Comparison of ENCODE assay signal across 21 cellular contexts in genomic region chr3:193861036-193861435, GRCh38.
DNase-seq lines count a peak whose midpoint lies in the region; ATAC-seq, FAIRE-seq and TF ChIP-seq lines count a peak whose summit lies in the region.
"Had no signal": no experiment of that assay in that cellular context is flagged by ENCODE, and none has a peak within 500 bp of the region (broad histone marks: within the 10 kb centered on the region; RNA-seq: fewer than 3 reads in every experiment).

No MANE protein-coding gene starts in this region.

- H3K27me3 ChIP-seq in heart left ventricle (no peaks in the 10 kb centered on the region), right cardiac atrium (ENCODE audit: control insufficient read depth, insufficient read depth) (no peaks in the 10 kb centered on the region)
- H3K27me3 ChIP-seq: BE2C had no signal

- ATAC-seq in heart left ventricle = peak; percentile 68 to 85 (median 78)
- peak; percentile 53 to 55 for ATAC-seq in right cardiac atrium
- ATAC-seq: GM23338 had no signal

- no peak for TF ChIP-seq POLR2A in GM12891 (IDR thresholded peaks at IDR 0.05; ENCODE audit: low read depth, low read length)
- TF ChIP-seq POLR2A in heart left ventricle (IDR thresholded peaks at IDR 0.05) = no peak

- DNase-seq in GM12891 (ENCODE audit: insufficient read length, low spot score) (no peak), heart left ventricle (no peak), right cardiac atrium (no peak), T-helper 2 cell (no peak), NCI-H2081 treated with DMSO at 0.1 percent for 48 hours (lab: John Stamatoyannopoulos, UW) (no peak), COLO668 (lab: John Stamatoyannopoulos, UW; ENCODE audit: unreplicated experiment) (no peak)
- DNase-seq in Jurkat, Clone E6-1 (ENCODE audit: low read depth, low spot score) = peak; percentile 15
- DNase-seq: ACHN; BE2C; C1 segment of cervical spinal cord; Caco-2; CD4-positive, CD25-positive, alpha-beta regulatory T cell; CD8-positive, alpha-beta memory T cell; GDM1; HCEC 1CT; IMR-90 had no signal

- H3K9me3 ChIP-seq in heart left ventricle = no peaks in the 10 kb centered on the region
- H3K9me3 ChIP-seq in right cardiac atrium (ENCODE audit: control insufficient read depth, low read length) = no peaks in the 10 kb centered on the region
- H3K9me3 ChIP-seq: BE2C, Caco-2 had no signal

- intact Hi-C loops in heart left ventricle (cut with DNase I) = loop anchor here in 3 of 10 donors (5.0 to 10.0 kb wide), 4 partner anchors 54 to 274 kb away; partner anchors contain the start of gene HES1 (in 1 of the 3)
- intact Hi-C loops in right cardiac atrium (cut with DNase I) = no loop called here

- H3K4me1 ChIP-seq in heart left ventricle = peaks cover 0 to 51% (median 25%) of the 10 kb centered on the region in 12 donors
- H3K4me1 ChIP-seq in right cardiac atrium (ENCODE audit: control insufficient read depth, insufficient read depth, low read length) = peaks cover 10% of the 10 kb centered on the region
- H3K4me1 ChIP-seq: BE2C had no signal

- 42 to 54% (median 51%) methylated on average over 1 of the region's 1 CpG for WGBS in heart left ventricle, 4 donors
- 54% methylated on average over 1 of the region's 1 CpG for WGBS in right cardiac atrium

- peak; percentile 76 for FAIRE-seq in GM12891 (lab: Jason Lieb, UNC)
- FAIRE-seq: A204.1, D721Med, H54, HTR-8/SVneo had no signal

- H3K36me3 ChIP-seq in heart left ventricle = no peaks in the 10 kb centered on the region
- H3K36me3 ChIP-seq: BE2C had no signal

- no peak overlapping the region for H3K4me3 ChIP-seq in Jurkat, Clone E6-1 (ENCODE audit: low read length)
- no peak overlapping the region for H3K4me3 ChIP-seq in heart left ventricle
- H3K4me3 ChIP-seq in right cardiac atrium (ENCODE audit: low read length) = no peak overlapping the region
- H3K4me3 ChIP-seq: GM23338 had no signal

- peak overlapping the region in 8 of 12 donors; percentile 13 to 71 (median 42) for H3K27ac ChIP-seq in heart left ventricle
- H3K27ac ChIP-seq in right cardiac atrium (ENCODE audit: low read length) = peak overlapping the region; percentile 21

- no peak for TF ChIP-seq CTCF in heart left ventricle (IDR thresholded peaks at IDR 0.05)

TF ChIP-seq in GM12891, 5 proteins besides CTCF, POLR2A, EP300 and RAD21:
- TF ChIP-seq TAF1 (IDR thresholded peaks at IDR 0.05; ENCODE audit: low read depth, low read length) (no peak), SPI1 (IDR thresholded peaks at IDR 0.05; ENCODE audit: low read depth, low read length) (no peak), PAX5 (IDR thresholded peaks at IDR 0.05; ENCODE audit: insufficient read depth, low read length, severe bottlenecking) (no peak)
